Comparison of ENCODE assay signal across 2 cellular contexts in genomic region chr22:38874529-38875222, GRCh38.
TF ChIP-seq lines count a peak whose summit lies in the region.

No MANE protein-coding gene starts in this region.

TF ChIP-seq in GM23338, 12 proteins besides CTCF, POLR2A, EP300 and RAD21:
- no peak for TF ChIP-seq NANOG (IDR thresholded peaks at IDR 0.05; ENCODE audit: borderline replicate concordance)
- TF ChIP-seq ZNF462 (CRISPR knock-in tag; IDR thresholded peaks at IDR 0.05): no peak
- no peak for TF ChIP-seq POLR2AphosphoS5 (IDR thresholded peaks at IDR 0.05; ENCODE audit: low read depth)
- TF ChIP-seq ZNF331 (CRISPR knock-in tag; IDR thresholded peaks at IDR 0.05; ENCODE audit: low read depth): no peak
- TF ChIP-seq CREB1 (CRISPR knock-in tag; IDR thresholded peaks at IDR 0.05; ENCODE audit: low read depth): no peak
- no peak for TF ChIP-seq EZH2 (IDR thresholded peaks at IDR 0.05; ENCODE audit: low read depth, unreplicated experiment)
- TF ChIP-seq, protein P1, sequence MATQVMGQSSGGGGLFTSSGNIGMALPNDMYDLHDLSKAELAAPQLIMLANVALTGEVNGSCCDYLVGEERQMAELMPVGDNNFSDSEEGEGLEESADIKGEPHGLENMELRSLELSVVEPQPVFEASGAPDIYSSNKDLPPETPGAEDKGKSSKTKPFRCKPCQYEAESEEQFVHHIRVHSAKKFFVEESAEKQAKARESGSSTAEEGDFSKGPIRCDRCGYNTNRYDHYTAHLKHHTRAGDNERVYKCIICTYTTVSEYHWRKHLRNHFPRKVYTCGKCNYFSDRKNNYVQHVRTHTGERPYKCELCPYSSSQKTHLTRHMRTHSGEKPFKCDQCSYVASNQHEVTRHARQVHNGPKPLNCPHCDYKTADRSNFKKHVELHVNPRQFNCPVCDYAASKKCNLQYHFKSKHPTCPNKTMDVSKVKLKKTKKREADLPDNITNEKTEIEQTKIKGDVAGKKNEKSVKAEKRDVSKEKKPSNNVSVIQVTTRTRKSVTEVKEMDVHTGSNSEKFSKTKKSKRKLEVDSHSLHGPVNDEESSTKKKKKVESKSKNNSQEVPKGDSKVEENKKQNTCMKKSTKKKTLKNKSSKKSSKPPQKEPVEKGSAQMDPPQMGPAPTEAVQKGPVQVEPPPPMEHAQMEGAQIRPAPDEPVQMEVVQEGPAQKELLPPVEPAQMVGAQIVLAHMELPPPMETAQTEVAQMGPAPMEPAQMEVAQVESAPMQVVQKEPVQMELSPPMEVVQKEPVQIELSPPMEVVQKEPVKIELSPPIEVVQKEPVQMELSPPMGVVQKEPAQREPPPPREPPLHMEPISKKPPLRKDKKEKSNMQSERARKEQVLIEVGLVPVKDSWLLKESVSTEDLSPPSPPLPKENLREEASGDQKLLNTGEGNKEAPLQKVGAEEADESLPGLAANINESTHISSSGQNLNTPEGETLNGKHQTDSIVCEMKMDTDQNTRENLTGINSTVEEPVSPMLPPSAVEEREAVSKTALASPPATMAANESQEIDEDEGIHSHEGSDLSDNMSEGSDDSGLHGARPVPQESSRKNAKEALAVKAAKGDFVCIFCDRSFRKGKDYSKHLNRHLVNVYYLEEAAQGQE (IDR thresholded peaks at IDR 0.05; ENCODE audit: unreplicated experiment): no peak
- no peak for TF ChIP-seq ETS1 (IDR thresholded peaks at IDR 0.05)
- no peak for TF ChIP-seq JUNB (IDR thresholded peaks at IDR 0.05; ENCODE audit: unreplicated experiment)
- no peak for TF ChIP-seq STAT1 (IDR thresholded peaks at IDR 0.05; ENCODE audit: unreplicated experiment)

TF ChIP-seq in GM12878, 131 proteins besides CTCF, POLR2A, EP300 and RAD21:
- TF ChIP-seq WRNIP1 (IDR thresholded peaks at IDR 0.05; ENCODE audit: borderline replicate concordance, low read depth, low read length): no peak
- TF ChIP-seq SIN3A (IDR thresholded peaks at IDR 0.05; ENCODE audit: low read depth, low read length): no peak
- no peak for TF ChIP-seq POLR2AphosphoS5 (IDR thresholded peaks at IDR 0.05; ENCODE audit: low read length)
- TF ChIP-seq KAT2A (conservative IDR thresholded peaks at IDR 0.05; ENCODE audit: control insufficient read depth, low read depth, low read length): no peak
- TF ChIP-seq YBX1 (IDR thresholded peaks at IDR 0.05): no peak
- no peak for TF ChIP-seq RUNX3 (IDR thresholded peaks at IDR 0.05; ENCODE audit: low read length)
- TF ChIP-seq MYB (IDR thresholded peaks at IDR 0.05; ENCODE audit: borderline replicate concordance, low read depth, low read length): no peak
- no peak for TF ChIP-seq ZNF217 (IDR thresholded peaks at IDR 0.05)
- no peak for TF ChIP-seq ZNF592 (IDR thresholded peaks at IDR 0.05)
